In genomic region chr9:110255417-110256141, GRCh38 we compare ENCODE assay signal across 8 cellular contexts. TPM values are rescaled to one million over a fixed set of nuclear protein-coding genes. Genes with fewer than 3 reads are reported as not detected.
DNase-seq lines count a peak whose midpoint lies in the region; ATAC-seq and TF ChIP-seq lines count a peak whose summit lies in the region.

No MANE protein-coding gene starts in this region.

- ATAC-seq in HG03064 (IDR thresholded peaks at IDR 0.05; ENCODE audit: low read depth, unreplicated experiment) (peak; percentile 24), thoracic aorta (ENCODE audit: insufficient number of reproducible peaks, low FRiP score, low read depth) (peak; percentile 11)

- no peaks in the 10 kb centered on the region for H3K9me2 ChIP-seq in neural cell (ENCODE audit: insufficient read depth, low read length)

- H3K27ac ChIP-seq in OCI-LY3 (ENCODE audit: low read length) = peak overlapping the region; percentile 97
- peak overlapping the region; percentile 66 for H3K27ac ChIP-seq in neural cell (ENCODE audit: low read length)
- H3K27ac ChIP-seq in thoracic aorta = peak overlapping the region; percentile 81 to 84

- H3K4me3 ChIP-seq in OCI-LY3 (ENCODE audit: low read length) (peak overlapping the region; percentile 96), fibroblast of pulmonary artery (replicated peaks; ENCODE audit: low read depth, low read length) (peak overlapping the region; percentile 81), neural cell (ENCODE audit: low read length) (peak overlapping the region; percentile 96), thoracic aorta (peak overlapping the region; percentile 81)

- H3K9ac ChIP-seq in OCI-LY3 (ENCODE audit: low read length) (peak overlapping the region; percentile 99), neural cell (ENCODE audit: low read length) (peak overlapping the region; percentile 83)

- no peak for TF ChIP-seq EP300 in neural cell (conservative IDR thresholded peaks at IDR 0.05; ENCODE audit: poor library complexity, severe bottlenecking)

- H4K20me1 ChIP-seq in OCI-LY3 (ENCODE audit: insufficient read depth, low read length) (peaks cover 46% of the 10 kb centered on the region), neural cell (ENCODE audit: insufficient read depth) (no peaks in the 10 kb centered on the region)

- H3K79me2 ChIP-seq in OCI-LY3 (ENCODE audit: low read length) = peaks cover 71% of the 10 kb centered on the region
- peaks cover 32% of the 10 kb centered on the region for H3K79me2 ChIP-seq in neural cell (replicated peaks; ENCODE audit: insufficient read depth, low read length)

- H2AFZ ChIP-seq in OCI-LY3 (ENCODE audit: low read depth, low read length) = peak overlapping the region; percentile 17; the same call in 1 of the 2 replicates
- peak overlapping the region; percentile 47 for H2AFZ ChIP-seq in neural cell (ENCODE audit: low read depth, low read length)

- no peak for TF ChIP-seq RAD21 in neural cell (conservative IDR thresholded peaks at IDR 0.05)

- H3K9me3 ChIP-seq in OCI-LY3 (ENCODE audit: insufficient read depth, low read length) (no peaks in the 10 kb centered on the region), neural cell (ENCODE audit: low read length) (no peaks in the 10 kb centered on the region), thoracic aorta (no peaks in the 10 kb centered on the region)

- H3K4me1 ChIP-seq in OCI-LY3 (ENCODE audit: low read length) = peaks cover 49% of the 10 kb centered on the region
- peaks cover 18 to 23% of the 10 kb centered on the region in 2 donors for H3K4me1 ChIP-seq in thoracic aorta (ENCODE audit: control insufficient read depth in 1 of 2, low read depth in 2 of 2)

- no peak for TF ChIP-seq CTCF in OCI-LY3 (IDR thresholded peaks at IDR 0.05; ENCODE audit: low read depth, low read length)
- TF ChIP-seq CTCF in fibroblast of pulmonary artery (IDR thresholded peaks at IDR 0.05; ENCODE audit: low read length, missing control alignments) = no peak
- TF ChIP-seq CTCF in neural cell (IDR thresholded peaks at IDR 0.05; ENCODE audit: poor library complexity, severe bottlenecking) = no peak
- TF ChIP-seq CTCF in thoracic aorta (IDR thresholded peaks at IDR 0.05) = no peak

- peaks cover 20% of the 10 kb centered on the region for H3K36me3 ChIP-seq in OCI-LY3 (replicated peaks; ENCODE audit: low read depth, low read length)
- no peaks in the 10 kb centered on the region for H3K36me3 ChIP-seq in neural cell (ENCODE audit: insufficient read depth, low read length)
- no peaks in the 10 kb centered on the region for H3K36me3 ChIP-seq in thoracic aorta

- H3K4me2 ChIP-seq in OCI-LY3 (ENCODE audit: low read length) (peak overlapping the region; percentile 87), neural cell (ENCODE audit: low read length) (peak overlapping the region; percentile 89)

- H3K27me3 ChIP-seq in OCI-LY3 (ENCODE audit: low read depth, low read length) (no peaks in the 10 kb centered on the region), neural cell (ENCODE audit: insufficient read depth, low read depth, low read length) (peaks cover 2% of the 10 kb centered on the region), thoracic aorta (replicated peaks; ENCODE audit: insufficient read depth) (no peaks in the 10 kb centered on the region)

- no peaks in the 10 kb centered on the region for H3F3A ChIP-seq in neural cell (ENCODE audit: insufficient read depth, low read length, poor library complexity, severe bottlenecking)

- DNase-seq in activated CD4-positive, alpha-beta T cell treated with anti-CD3 and anti-CD28 coated beads for 24 hours (ENCODE audit: low read depth in 2 of 2) = peak; percentile 23 to 52
- DNase-seq in activated CD4-positive, alpha-beta T cell treated with anti-CD3 and anti-CD28 coated beads for 1 hour = no peak
- DNase-seq in activated T-helper 9 cell treated with anti-CD3 and anti-CD28 coated beads, Interleukin-2, amount 50 U/mL, for 16 hours (ENCODE audit: low read depth) = peak; percentile 38
- peak; percentile 48 for DNase-seq in fibroblast of pulmonary artery (ENCODE audit: low read depth)
- peak; percentile 23 for DNase-seq in thoracic aorta (ENCODE audit: low spot score)

TF ChIP-seq in neural cell, 6 proteins besides CTCF, POLR2A, EP300 and RAD21:
- no peak for TF ChIP-seq EZH2 (IDR thresholded peaks at IDR 0.05; ENCODE audit: borderline replicate concordance, insufficient read depth, low read length, poor library complexity, severe bottlenecking)
- TF ChIP-seq TAF1 (IDR thresholded peaks at IDR 0.05; ENCODE audit: low read depth) = no peak
- no peak for TF ChIP-seq REST (IDR thresholded peaks at IDR 0.05; ENCODE audit: borderline replicate concordance)
- TF ChIP-seq SMC3 (conservative IDR thresholded peaks at IDR 0.05; ENCODE audit: poor library complexity) = no peak
- no peak for TF ChIP-seq POLR2AphosphoS5 (IDR thresholded peaks at IDR 0.05)
- peak; percentile 36 for TF ChIP-seq MXI1 (conservative IDR thresholded peaks at IDR 0.05; ENCODE audit: poor library complexity, severe bottlenecking)

RNA-seq across cellular contexts. Expression of gene TXN, which starts 0.7 kb away (rescaled TPM):
- polyA plus RNA-seq in neural cell = 279 and 304 TPM in 2 replicates
- polyA minus RNA-seq in neural cell = 64.0 and 68.3 TPM in 2 replicates
- 100 to 1,000 TPM in 1 of 2 donors, 10 to 100 TPM in 1; 47.5 to 105 TPM for total RNA-seq in thoracic aorta

RNA-seq across cellular contexts. Expression of gene C9orf152, which starts 47.6 kb away (rescaled TPM):
- not detected in 2 replicates for polyA plus RNA-seq in neural cell
- not detected in 2 replicates for polyA minus RNA-seq in neural cell
- under 1 TPM in 1 of 2 donors, not detected in 1; 0.56 TPM for total RNA-seq in thoracic aorta
